In the genomic region with DNA sequence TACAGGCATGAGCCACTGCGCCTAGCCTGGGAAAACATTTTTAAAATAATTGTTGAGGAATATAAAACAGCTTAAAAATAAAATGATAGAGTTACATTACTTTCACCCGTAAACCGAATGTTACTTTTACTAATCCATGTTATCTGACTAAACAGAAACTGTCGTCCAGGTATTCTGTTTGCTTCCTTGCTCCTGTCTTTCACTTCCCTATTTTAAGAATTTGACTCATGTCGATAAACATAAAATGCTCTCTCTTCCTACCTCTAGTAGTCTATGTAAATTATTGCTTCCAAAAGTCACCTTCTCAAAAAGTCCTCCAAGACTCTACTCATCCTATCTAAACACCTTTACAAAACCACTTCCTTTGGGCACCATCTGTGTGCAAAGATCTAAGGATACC, we compare ENCODE assay signal across 1 cellular context.
TF ChIP-seq lines count a peak whose summit lies in the region.

No MANE protein-coding gene starts in this region.

TF ChIP-seq in WTC11, 78 proteins besides CTCF, POLR2A, EP300 and RAD21 (continued from another document):
- TF ChIP-seq, protein P1, sequence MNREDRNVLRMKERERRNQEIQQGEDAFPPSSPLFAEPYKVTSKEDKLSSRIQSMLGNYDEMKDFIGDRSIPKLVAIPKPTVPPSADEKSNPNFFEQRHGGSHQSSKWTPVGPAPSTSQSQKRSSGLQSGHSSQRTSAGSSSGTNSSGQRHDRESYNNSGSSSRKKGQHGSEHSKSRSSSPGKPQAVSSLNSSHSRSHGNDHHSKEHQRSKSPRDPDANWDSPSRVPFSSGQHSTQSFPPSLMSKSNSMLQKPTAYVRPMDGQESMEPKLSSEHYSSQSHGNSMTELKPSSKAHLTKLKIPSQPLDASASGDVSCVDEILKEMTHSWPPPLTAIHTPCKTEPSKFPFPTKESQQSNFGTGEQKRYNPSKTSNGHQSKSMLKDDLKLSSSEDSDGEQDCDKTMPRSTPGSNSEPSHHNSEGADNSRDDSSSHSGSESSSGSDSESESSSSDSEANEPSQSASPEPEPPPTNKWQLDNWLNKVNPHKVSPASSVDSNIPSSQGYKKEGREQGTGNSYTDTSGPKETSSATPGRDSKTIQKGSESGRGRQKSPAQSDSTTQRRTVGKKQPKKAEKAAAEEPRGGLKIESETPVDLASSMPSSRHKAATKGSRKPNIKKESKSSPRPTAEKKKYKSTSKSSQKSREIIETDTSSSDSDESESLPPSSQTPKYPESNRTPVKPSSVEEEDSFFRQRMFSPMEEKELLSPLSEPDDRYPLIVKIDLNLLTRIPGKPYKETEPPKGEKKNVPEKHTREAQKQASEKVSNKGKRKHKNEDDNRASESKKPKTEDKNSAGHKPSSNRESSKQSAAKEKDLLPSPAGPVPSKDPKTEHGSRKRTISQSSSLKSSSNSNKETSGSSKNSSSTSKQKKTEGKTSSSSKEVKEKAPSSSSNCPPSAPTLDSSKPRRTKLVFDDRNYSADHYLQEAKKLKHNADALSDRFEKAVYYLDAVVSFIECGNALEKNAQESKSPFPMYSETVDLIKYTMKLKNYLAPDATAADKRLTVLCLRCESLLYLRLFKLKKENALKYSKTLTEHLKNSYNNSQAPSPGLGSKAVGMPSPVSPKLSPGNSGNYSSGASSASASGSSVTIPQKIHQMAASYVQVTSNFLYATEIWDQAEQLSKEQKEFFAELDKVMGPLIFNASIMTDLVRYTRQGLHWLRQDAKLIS (CRISPR knock-in tag; IDR thresholded peaks at IDR 0.05; ENCODE audit: borderline replicate concordance) = no peak
- no peak for TF ChIP-seq TP53 (CRISPR knock-in tag; IDR thresholded peaks at IDR 0.05)
- no peak for TF ChIP-seq CREM (CRISPR knock-in tag; IDR thresholded peaks at IDR 0.05)
- TF ChIP-seq, protein P2, sequence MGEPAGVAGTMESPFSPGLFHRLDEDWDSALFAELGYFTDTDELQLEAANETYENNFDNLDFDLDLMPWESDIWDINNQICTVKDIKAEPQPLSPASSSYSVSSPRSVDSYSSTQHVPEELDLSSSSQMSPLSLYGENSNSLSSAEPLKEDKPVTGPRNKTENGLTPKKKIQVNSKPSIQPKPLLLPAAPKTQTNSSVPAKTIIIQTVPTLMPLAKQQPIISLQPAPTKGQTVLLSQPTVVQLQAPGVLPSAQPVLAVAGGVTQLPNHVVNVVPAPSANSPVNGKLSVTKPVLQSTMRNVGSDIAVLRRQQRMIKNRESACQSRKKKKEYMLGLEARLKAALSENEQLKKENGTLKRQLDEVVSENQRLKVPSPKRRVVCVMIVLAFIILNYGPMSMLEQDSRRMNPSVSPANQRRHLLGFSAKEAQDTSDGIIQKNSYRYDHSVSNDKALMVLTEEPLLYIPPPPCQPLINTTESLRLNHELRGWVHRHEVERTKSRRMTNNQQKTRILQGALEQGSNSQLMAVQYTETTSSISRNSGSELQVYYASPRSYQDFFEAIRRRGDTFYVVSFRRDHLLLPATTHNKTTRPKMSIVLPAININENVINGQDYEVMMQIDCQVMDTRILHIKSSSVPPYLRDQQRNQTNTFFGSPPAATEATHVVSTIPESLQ (CRISPR knock-in tag; IDR thresholded peaks at IDR 0.05) = no peak
- no peak for TF ChIP-seq HMGA2 (CRISPR knock-in tag; IDR thresholded peaks at IDR 0.05)
- TF ChIP-seq TCF7 (CRISPR knock-in tag; IDR thresholded peaks at IDR 0.05; ENCODE audit: low read depth) = no peak
